ENCODE assay signal across 8 cellular contexts in the genomic region with DNA sequence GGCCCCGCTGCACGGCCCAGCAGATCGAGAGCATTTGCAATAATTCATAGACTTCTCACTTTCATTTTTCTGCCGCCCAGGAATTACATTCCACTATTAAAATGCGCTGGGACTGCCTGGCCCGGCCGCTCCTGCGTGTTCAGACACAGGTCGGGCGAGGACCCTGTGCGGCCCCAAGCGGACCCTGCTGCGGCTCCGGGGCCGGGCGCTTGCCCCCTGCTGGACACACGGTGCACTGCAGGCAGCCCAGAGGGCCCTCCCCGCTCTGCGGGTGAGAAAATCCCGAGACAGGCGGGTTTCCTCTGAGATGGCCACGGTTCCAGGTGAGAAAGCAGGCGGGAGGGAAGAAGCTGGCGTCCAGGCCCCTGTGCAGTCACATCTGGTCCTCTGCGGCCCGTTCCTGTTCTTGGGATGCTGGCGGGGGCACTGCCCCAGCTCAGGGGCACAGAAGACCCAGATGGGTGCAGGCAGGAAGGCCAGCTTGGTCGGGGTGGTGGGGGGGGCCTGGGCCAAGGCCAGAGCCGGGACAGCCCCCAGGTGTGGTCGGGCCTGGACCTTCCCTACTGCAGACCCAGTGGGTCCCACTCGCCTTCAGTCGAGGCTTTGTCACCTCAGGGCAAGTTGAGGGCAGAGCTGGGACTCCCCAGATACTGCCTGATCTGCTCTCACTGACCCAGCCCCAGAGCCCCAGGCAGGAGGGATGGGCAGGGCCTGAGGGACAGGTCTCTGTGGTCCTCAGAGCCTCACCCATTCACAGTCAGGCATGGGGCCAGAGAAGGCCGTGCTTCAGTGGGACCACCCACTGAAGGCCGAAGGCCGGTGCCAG.
DNase-seq lines count a peak whose midpoint lies in the region; ATAC-seq, FAIRE-seq and TF ChIP-seq lines count a peak whose summit lies in the region.
"Not testable (repeated sequence)": the region's sequence is repeated elsewhere in the genome, so short reads cannot be mapped to it uniquely, and the experiment has no call there.

No MANE protein-coding gene starts in this region.

- TF ChIP-seq CTCF in GM10266 (IDR thresholded peaks at IDR 0.05; ENCODE audit: control insufficient read depth, insufficient read depth, low read depth, missing control alignments) (peak; percentile 76), endothelial cell of umbilical vein (IDR thresholded peaks at IDR 0.05; ENCODE audit: extremely low read depth in 1 of 2, insufficient read depth in 1 of 2, low read depth in 1 of 2, low read length in 2 of 2) (peak; percentile 78 to 82), lower lobe of right lung (IDR thresholded peaks at IDR 0.05) (peak; percentile 97), uterus (IDR thresholded peaks at IDR 0.05) (peak; percentile 91 to 97 (median 92))

- not testable (repeated sequence) for H3K9me1 ChIP-seq in endothelial cell of umbilical vein (replicated peaks; ENCODE audit: control insufficient read depth, extremely low read depth, insufficient read depth, low read length)

- not testable (repeated sequence) for H4K20me1 ChIP-seq in endothelial cell of umbilical vein (replicated peaks; ENCODE audit: control insufficient read depth, extremely low read depth, insufficient read depth, low read length)

- H3K27ac ChIP-seq in endothelial cell of umbilical vein (ENCODE audit: insufficient read depth, low read depth, low read length), result not testable (repeated sequence)
- H3K27ac ChIP-seq in lower lobe of right lung (peak overlapping the region; percentile 31), uterus (peak overlapping the region; percentile 41 to 52)

- H3K27me3 ChIP-seq in endothelial cell of umbilical vein (ENCODE audit: control insufficient read depth in 2 of 2, insufficient read depth in 2 of 2, low read length in 2 of 2); uterus: not testable (repeated sequence)
- H3K27me3 ChIP-seq in lower lobe of right lung (ENCODE audit: low read depth), result peaks cover 23% of the 10 kb centered on the region

- BruUV-seq in endothelial cell of umbilical vein (replicated peaks; lab: Mats Ljungman, UMichigan), result not testable (repeated sequence)

- DNase-seq in GM10266 (ENCODE audit: extremely low spot score) (peak; percentile 79), HuH-7.5 (ENCODE audit: low spot score) (peak; percentile 90), T-helper 2 cell (peak; percentile 33 to 53 (median 39)), lower lobe of right lung (peak; percentile 69), uterus (peak; percentile 37 to 74)
- peak; percentile 40 for DNase-seq in activated T-helper 9 cell treated with anti-CD3 and anti-CD28 coated beads, Interleukin-2, amount 50 U/mL, for 16 hours (ENCODE audit: low read depth)
- not testable (repeated sequence) for DNase-seq in endothelial cell of umbilical vein (ENCODE audit: low read depth, low spot score)
- peak; percentile 13 to 48 for DNase-seq in stimulated activated CD4-positive, alpha-beta T cell treated with anti-CD3 and anti-CD28 coated beads, Interleukin-1b, Interleukin-23, amount 100 ng/mL, for 1 hour (ENCODE audit: low read depth in 2 of 2)

- H3K4me3 ChIP-seq in endothelial cell of umbilical vein (replicated peaks in 1 of 3; ENCODE audit: insufficient read depth in 1 of 3, low read depth in 1 of 3, low read length in 3 of 3), result not testable (repeated sequence)
- H3K4me3 ChIP-seq in lower lobe of right lung, result peak overlapping the region; percentile 49
- H3K4me3 ChIP-seq in uterus, result peak overlapping the region; percentile 7 to 29

- not testable (repeated sequence) for H2AFZ ChIP-seq in endothelial cell of umbilical vein (ENCODE audit: low read depth, low read length)

- CTCF ChIA-PET in endothelial cell of umbilical vein (lab: Charles Lee), result interaction anchor here (1.1 to 3.1 kb wide), 7 partner anchors 9 to 194 kb away, joined by 3 to 15 read pairs (median 3); no protein-coding TSS in a partner anchor

- FAIRE-seq in endothelial cell of umbilical vein (lab: Jason Lieb, UNC), result peak; percentile 63

- intact Hi-C loops in endothelial cell of umbilical vein (cut with micrococcal nuclease), result loop anchor here (2.0 kb wide), 2 partner anchors 30 to 192 kb away; no protein-coding TSS in a partner anchor
- intact Hi-C loops in lower lobe of right lung (cut with DNase I); uterus (cut with DNase I; ENCODE audit: low total_unique reads): not testable (repeated sequence)

- not testable (repeated sequence) for H3K79me2 ChIP-seq in endothelial cell of umbilical vein (ENCODE audit: control insufficient read depth, insufficient read depth, low read length)

- dilution Hi-C loops in endothelial cell of umbilical vein (cut with MboI; ENCODE audit: extremely low pct_ligation_motif_present, low sequenced_read_pairs), result not testable (repeated sequence)

- ATAC-seq in lower lobe of right lung, result peak; percentile 88 to 89

- not testable (repeated sequence) for H3K36me3 ChIP-seq in endothelial cell of umbilical vein (ENCODE audit: control insufficient read depth in 2 of 2, extremely low read depth in 1 of 2, insufficient read depth in 2 of 2, low read length in 2 of 2); lower lobe of right lung; uterus

- POLR2A ChIA-PET in endothelial cell of umbilical vein (lab: Charles Lee), result not testable (repeated sequence)

- H3K4me1 ChIP-seq in endothelial cell of umbilical vein (ENCODE audit: control insufficient read depth, extremely low read depth, insufficient read depth, low read length); uterus: not testable (repeated sequence)
- H3K4me1 ChIP-seq in lower lobe of right lung, result peaks cover 16% of the 10 kb centered on the region

- H3K4me2 ChIP-seq in endothelial cell of umbilical vein (ENCODE audit: insufficient read depth, low read length), result peak overlapping the region; percentile 9

- H3K9ac ChIP-seq in endothelial cell of umbilical vein (replicated peaks; ENCODE audit: extremely low read depth, insufficient read depth, low read length), result not testable (repeated sequence)

- TF ChIP-seq POLR2A in endothelial cell of umbilical vein (IDR thresholded peaks at IDR 0.05; ENCODE audit: low read depth, low read length); uterus (IDR thresholded peaks at IDR 0.05): not testable (repeated sequence)

- H3K9me3 ChIP-seq in endothelial cell of umbilical vein (replicated peaks; ENCODE audit: control insufficient read depth, insufficient read depth, low read length); lower lobe of right lung; uterus: not testable (repeated sequence)
